In the genomic region with DNA sequence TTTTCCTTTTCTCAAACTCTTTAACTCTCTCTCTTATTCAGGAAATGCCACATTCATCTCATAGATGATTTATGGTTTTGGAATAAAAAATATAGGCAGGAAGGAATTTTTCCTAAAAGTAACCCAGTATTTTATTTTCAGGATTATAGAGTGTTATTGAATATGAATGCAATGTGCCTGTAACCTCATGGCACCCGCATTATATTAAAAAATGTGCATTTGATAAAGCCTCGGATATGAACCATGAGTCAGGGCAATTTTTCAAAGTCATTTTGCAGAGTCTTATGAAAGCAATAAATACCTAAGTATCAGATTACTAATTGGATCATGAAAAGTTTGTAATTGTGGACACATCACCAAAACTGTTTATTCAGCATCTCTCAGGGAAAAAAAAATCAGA, we compare ENCODE assay signal across 18 cellular contexts.
DNase-seq lines count a peak whose midpoint lies in the region; FAIRE-seq and TF ChIP-seq lines count a peak whose summit lies in the region.
"Had no signal": no experiment of that assay in that cellular context is flagged by ENCODE, and none has a peak within 500 bp of the region (broad histone marks: within the 10 kb centered on the region; RNA-seq: fewer than 3 reads in every experiment).

No MANE protein-coding gene starts in this region.

- no peak overlapping the region for H3K4ac ChIP-seq in trophoblast cell (ENCODE audit: low read depth, low read length)

- no peak overlapping the region for H2BK12ac ChIP-seq in trophoblast cell (ENCODE audit: low read length)

- H3K9me3 ChIP-seq in GM23248 (ENCODE audit: low read depth) (no peaks in the 10 kb centered on the region), trophoblast cell (ENCODE audit: insufficient read depth, low read depth, low read length) (no peaks in the 10 kb centered on the region)
- H3K9me3 ChIP-seq in CD4-positive, alpha-beta memory T cell (ENCODE audit: control insufficient read depth in 1 of 2, low read length in 2 of 2) = no peaks in the 10 kb centered on the region
- H3K9me3 ChIP-seq: Caco-2 had no signal

- no peak overlapping the region for H3K27ac Mint-ChIP-seq in CD4-positive, alpha-beta memory T cell
- H3K27ac Mint-ChIP-seq: B cell; CD8-positive, alpha-beta memory T cell; GM23338; IgD-negative memory B cell had no signal

- TF ChIP-seq CTCF in bronchial epithelial cell (IDR thresholded peaks at IDR 0.05; ENCODE audit: insufficient read depth, low read length, severe bottlenecking) = no peak

- H3K4me1 Mint-ChIP-seq in CD4-positive, alpha-beta memory T cell = no peaks in the 10 kb centered on the region
- H3K4me1 Mint-ChIP-seq: B cell; CD8-positive, alpha-beta memory T cell; IgD-negative memory B cell had no signal

- DNase-seq in NCI-H1105 treated with DMSO at 0.1 percent for 48 hours (lab: John Stamatoyannopoulos, UW) (peak; percentile 19), NCI-H1105 (lab: John Stamatoyannopoulos, UW) (no peak), GM23248 (peak; percentile 24), bronchial epithelial cell (ENCODE audit: low read depth) (peak; percentile 13), trophoblast cell (peak; percentile 2 to 51), GDM1 (lab: John Stamatoyannopoulos, UW) (no peak)
- DNase-seq in CD4-positive, alpha-beta memory T cell = no peak
- DNase-seq in activated CD8-positive, alpha-beta memory T cell treated with anti-CD3 and anti-CD28 coated beads, Interleukin-2, amount 50 U/mL, for 48 hours = no peak
- DNase-seq: C1 segment of cervical spinal cord; Caco-2; CD8-positive, alpha-beta memory T cell; DMS53; H7 had no signal

- no peaks in the 10 kb centered on the region for H3K36me3 Mint-ChIP-seq in CD4-positive, alpha-beta memory T cell
- H3K36me3 Mint-ChIP-seq: CD8-positive, alpha-beta memory T cell; IgD-negative memory B cell had no signal

- CTCF ChIA-PET in CD4-positive, alpha-beta memory T cell (lab: Charles Lee; ENCODE audit: partially characterized antibody) = no interaction called here

- H2AFZ ChIP-seq in GM23248 (no peak overlapping the region), trophoblast cell (ENCODE audit: insufficient read depth, low read length, poor library complexity) (no peak overlapping the region)
- H2AFZ ChIP-seq: GM23338 had no signal

- no peaks in the 10 kb centered on the region for H3K79me2 ChIP-seq in GM23248 (ENCODE audit: insufficient read depth)
- no peaks in the 10 kb centered on the region for H3K79me2 ChIP-seq in trophoblast cell (ENCODE audit: control insufficient read depth, insufficient read depth, low read length, poor library complexity)

- no peak overlapping the region for H4K91ac ChIP-seq in trophoblast cell (ENCODE audit: low read depth, low read length)

- H3K36me3 ChIP-seq in GM23248 (ENCODE audit: low read depth) = no peaks in the 10 kb centered on the region
- H3K36me3 ChIP-seq in bronchial epithelial cell (ENCODE audit: control insufficient read depth, insufficient read depth, low read length) = no peaks in the 10 kb centered on the region
- H3K36me3 ChIP-seq in trophoblast cell (ENCODE audit: control insufficient read depth in 1 of 2, insufficient read depth in 2 of 2, low read length in 2 of 2) = no peaks in the 10 kb centered on the region
- no peaks in the 10 kb centered on the region for H3K36me3 ChIP-seq in CD4-positive, alpha-beta memory T cell (ENCODE audit: insufficient read depth, low read length)

- WGBS in GM23248 (ENCODE audit: low coverage in 1 of 2, low lambda C conversion rate in 2 of 2, missing lambda C conversion rate in 2 of 2), 2 experiments = 2 to 3% methylated on average over 2 of the region's 2 CpGs
- no CpG with 5 or more reads among the region's 2 CpGs for WGBS in trophoblast cell (ENCODE audit: extremely low coverage, insufficient coverage, insufficient read length)

- no peak overlapping the region for H3K18ac ChIP-seq in trophoblast cell (ENCODE audit: low read length)

- in situ Hi-C loops in GM23248 (cut with MboI) = no loop called here

- H2BK120ac ChIP-seq in trophoblast cell (ENCODE audit: insufficient read depth, low read length, poor library complexity) = no peak overlapping the region

- H3K4me3 Mint-ChIP-seq in CD4-positive, alpha-beta memory T cell = no peak overlapping the region
- H3K4me3 Mint-ChIP-seq: B cell; CD8-positive, alpha-beta memory T cell; GM23338; IgD-negative memory B cell had no signal

- intact Hi-C loops in CD4-positive, alpha-beta memory T cell (cut with micrococcal nuclease) = no loop called here

- H3K4me2 ChIP-seq in GM23248 (ENCODE audit: unreplicated experiment) = no peak overlapping the region
- no peak overlapping the region for H3K4me2 ChIP-seq in trophoblast cell (ENCODE audit: low read length)
- H3K4me2 ChIP-seq: GM23338 had no signal

- no peak overlapping the region for H4K12ac ChIP-seq in trophoblast cell (ENCODE audit: low read depth, low read length)

- H3K9ac ChIP-seq in GM23248 (no peak overlapping the region), trophoblast cell (ENCODE audit: low read length) (no peak overlapping the region)

- H3K4me1 ChIP-seq in GM23248 (ENCODE audit: insufficient read depth) (peaks cover 11% of the 10 kb centered on the region), trophoblast cell (ENCODE audit: control insufficient read depth in 1 of 2, insufficient read depth in 2 of 2, low read length in 2 of 2) (no peaks in the 10 kb centered on the region)
- H3K4me1 ChIP-seq in CD4-positive, alpha-beta memory T cell (ENCODE audit: insufficient read depth, low read length) = no peaks in the 10 kb centered on the region
- H3K4me1 ChIP-seq: Caco-2 had no signal

- H4K8ac ChIP-seq in trophoblast cell (ENCODE audit: low read depth, low read length) = no peak overlapping the region

- no peaks in the 10 kb centered on the region for H4K20me1 ChIP-seq in GM23248 (ENCODE audit: insufficient read depth)

- no peaks in the 10 kb centered on the region for H3K9me2 ChIP-seq in GM23248 (ENCODE audit: insufficient read depth)

- H3K9me3 Mint-ChIP-seq in CD4-positive, alpha-beta memory T cell = peaks cover 0 to 5% (median 0%) of the 10 kb centered on the region in 8 donors
- H3K9me3 Mint-ChIP-seq: GM23338 had no signal

- POLR2A ChIA-PET in CD4-positive, alpha-beta memory T cell (lab: Charles Lee; ENCODE audit: partially characterized antibody) = no interaction called here

- no peak overlapping the region for H3K23ac ChIP-seq in trophoblast cell (ENCODE audit: low read length)

- H2AK5ac ChIP-seq in trophoblast cell (ENCODE audit: low read length) = no peak overlapping the region

- no peak overlapping the region for H3K14ac ChIP-seq in trophoblast cell (ENCODE audit: low read length)

- no peak for FAIRE-seq in bronchial epithelial cell (lab: Jason Lieb, UNC)
- FAIRE-seq: GM12891 had no signal

- peaks cover 2 to 5% of the 10 kb centered on the region in 2 donors for H3K27me3 Mint-ChIP-seq in CD4-positive, alpha-beta memory T cell
- H3K27me3 Mint-ChIP-seq: B cell; CD8-positive, alpha-beta memory T cell; IgD-negative memory B cell had no signal

- H3K27me3 ChIP-seq in GM23248 (replicated peaks; ENCODE audit: insufficient read depth) = no peaks in the 10 kb centered on the region
- no peaks in the 10 kb centered on the region for H3K27me3 ChIP-seq in bronchial epithelial cell (ENCODE audit: control insufficient read depth, insufficient read depth, low read length)
- no peaks in the 10 kb centered on the region for H3K27me3 ChIP-seq in trophoblast cell (ENCODE audit: insufficient read depth, low read length)
- no peaks in the 10 kb centered on the region for H3K27me3 ChIP-seq in CD4-positive, alpha-beta memory T cell (ENCODE audit: insufficient read depth, low read length)

- H3K4me3 ChIP-seq in GM23248 = no peak overlapping the region
- no peak overlapping the region for H3K4me3 ChIP-seq in bronchial epithelial cell (ENCODE audit: low read depth, low read length)
- H3K4me3 ChIP-seq in trophoblast cell (ENCODE audit: low read depth, low read length) = no peak overlapping the region
- no peak overlapping the region for H3K4me3 ChIP-seq in CD4-positive, alpha-beta memory T cell (ENCODE audit: low read length in 2 of 2)
- H3K4me3 ChIP-seq: GM23338 had no signal

- H2BK5ac ChIP-seq in trophoblast cell (ENCODE audit: low read depth, low read length, poor library complexity) = no peak overlapping the region

- H3K27ac ChIP-seq in GM23248 = 0 out of 2 replicates have a peak overlapping the region, but pooled peaks have one; percentile 2
- no peak overlapping the region for H3K27ac ChIP-seq in trophoblast cell (ENCODE audit: low read depth, low read length)
- H3K27ac ChIP-seq in CD4-positive, alpha-beta memory T cell (ENCODE audit: low read depth, low read length) = no peak overlapping the region
- H3K27ac ChIP-seq: 22Rv1 had no signal

- no peaks in the 10 kb centered on the region for H3K79me1 ChIP-seq in trophoblast cell (ENCODE audit: low read length)

- H3F3A ChIP-seq in GM23248 (ENCODE audit: insufficient read depth) = no peaks in the 10 kb centered on the region

Comparison
In these comparisons a context has a peak if more than half of its experiments do, and no peak if none do; other contexts are left out.
1. DNase-seq: peak in NCI-H1105 treated with DMSO at 0.1 percent for 48 hours (single experiment), GM23248 (single experiment), bronchial epithelial cell (single experiment) and trophoblast cell (2 of 2); none in NCI-H1105 (single experiment), GDM1 (single experiment), CD4-positive, alpha-beta memory T cell (0 of 5) and activated CD8-positive, alpha-beta memory T cell treated with anti-CD3 and anti-CD28 coated beads, Interleukin-2, amount 50 U/mL, for 48 hours (single experiment).